In genomic region chr13:114152285-114152645, GRCh38 we compare ENCODE assay signal across 21 cellular contexts. TPM values are rescaled to one million over a fixed set of nuclear protein-coding genes. Genes with fewer than 3 reads are reported as not detected.
DNase-seq lines count a peak whose midpoint lies in the region; ATAC-seq and TF ChIP-seq lines count a peak whose summit lies in the region.
"Had no signal": no experiment of that assay in that cellular context is flagged by ENCODE, and none has a peak within 500 bp of the region (broad histone marks: within the 10 kb centered on the region; RNA-seq: fewer than 3 reads in every experiment).

No MANE protein-coding gene starts in this region.

- ATAC-seq in CD4-positive, alpha-beta T cell (ENCODE audit: poor library complexity) = no peak
- no peak for ATAC-seq in activated naive CD8-positive, alpha-beta T cell treated with anti-CD3 and anti-CD28 coated beads, Interleukin-2, amount 10 ng/mL, durations not matched to agents 7 days and 5 days (ENCODE audit: low read depth)
- no peak for ATAC-seq in HG03095 (IDR thresholded peaks at IDR 0.05; ENCODE audit: unreplicated experiment)

- H3K4me2 ChIP-seq in BLaER1 treated with 17β-estradiol and CSF1 and Interleukin-3, amounts not matched to agents 10 nM and 100 nM = peak overlapping the region; percentile 63 to 97 (median 86); a peak in 20 of 22 replicates

- no peaks in the 10 kb centered on the region for H3K36me3 ChIP-seq in BLaER1 treated with 17β-estradiol and CSF1 and Interleukin-3, amounts not matched to agents 10 nM and 100 nM
- no peaks in the 10 kb centered on the region for H3K36me3 ChIP-seq in mucosa of rectum (ENCODE audit: control insufficient read depth in 2 of 2, insufficient read depth in 2 of 2, low read length in 2 of 2)
- no peaks in the 10 kb centered on the region for H3K36me3 ChIP-seq in sigmoid colon
- H3K36me3 ChIP-seq: heart right ventricle, tibial artery had no signal

- 0 out of 22 replicates have a peak, but pooled peaks cover 0 to 6% (median 0%) of the 10 kb centered on the region in 11 experiments for H3K9me3 ChIP-seq in BLaER1 treated with 17β-estradiol and CSF1 and Interleukin-3, amounts not matched to agents 10 nM and 100 nM (replicated peaks in 1 of 11)
- H3K9me3 ChIP-seq in CD4-positive, alpha-beta T cell (ENCODE audit: control insufficient read depth, low read length) = no peaks in the 10 kb centered on the region
- H3K9me3 ChIP-seq in mucosa of rectum (ENCODE audit: control insufficient read depth in 2 of 2, low read length in 2 of 2) = no peaks in the 10 kb centered on the region
- no peaks in the 10 kb centered on the region for H3K9me3 ChIP-seq in sigmoid colon
- H3K9me3 ChIP-seq: Caco-2, heart right ventricle, tibial artery had no signal

- intact Hi-C loops in CD4-positive, alpha-beta T cell (cut with DNase I, micrococcal nuclease) = no loop called here
- intact Hi-C loops in sigmoid colon (cut with DNase I) = no loop called here

- H3K4me3 ChIP-seq in BLaER1 treated with 17β-estradiol and CSF1 and Interleukin-3, amounts not matched to agents 10 nM and 100 nM = no peak overlapping the region
- H3K4me3 ChIP-seq in mucosa of rectum (ENCODE audit: low read length in 2 of 2) (peak overlapping the region in 1 of 2 donors; percentile 33), sigmoid colon (no peak overlapping the region)
- H3K4me3 ChIP-seq: heart right ventricle, K562, tibial artery had no signal

- peaks cover 67 to 83% (median 78%) of the 10 kb centered on the region in 10 experiments for H3K4me1 ChIP-seq in BLaER1 treated with 17β-estradiol and CSF1 and Interleukin-3, amounts not matched to agents 10 nM and 100 nM
- peaks cover 18% of the 10 kb centered on the region in 2 donors for H3K4me1 ChIP-seq in mucosa of rectum (ENCODE audit: control insufficient read depth in 2 of 2, insufficient read depth in 2 of 2, low read length in 2 of 2)
- no peaks in the 10 kb centered on the region for H3K4me1 ChIP-seq in sigmoid colon
- H3K4me1 ChIP-seq: Caco-2 had no signal

- peak overlapping the region in 6 of 11 experiments; percentile 69 to 84 (median 79); a peak in 8 of 22 replicates for H3K27ac ChIP-seq in BLaER1 treated with 17β-estradiol and CSF1 and Interleukin-3, amounts not matched to agents 10 nM and 100 nM
- H3K27ac ChIP-seq in CD4-positive, alpha-beta T cell (ENCODE audit: low read depth, low read length) = peak overlapping the region; percentile 49
- H3K27ac ChIP-seq in mucosa of rectum (ENCODE audit: low read depth in 2 of 2, low read length in 2 of 2) (peak overlapping the region; percentile 78 to 92), sigmoid colon (no peak overlapping the region)

- H3K4me3 Mint-ChIP-seq in CD4-positive, alpha-beta T cell = peak overlapping the region; percentile 81
- no peak overlapping the region for H3K4me3 Mint-ChIP-seq in activated naive CD8-positive, alpha-beta T cell treated with anti-CD3 and anti-CD28 coated beads, Interleukin-2, amount 10 ng/mL, durations not matched to agents 7 days and 5 days

- no peak for TF ChIP-seq EP300 in sigmoid colon (IDR thresholded peaks at IDR 0.05)

- no peak for DNase-seq in CD4-positive, alpha-beta T cell
- no peak for DNase-seq in activated naive CD8-positive, alpha-beta T cell treated with anti-CD3 and anti-CD28 coated beads, Interleukin-2, amount 10 ng/mL, durations not matched to agents 7 days and 5 days
- DNase-seq in dedifferentiated amniotic fluid mesenchymal stem cell (ENCODE audit: extremely low spot score) (no peak), sigmoid colon (no peak)
- DNase-seq: activated CD4-positive, CD25-positive, alpha-beta regulatory T cell treated with anti-CD3 and anti-CD28 coated beads, Interleukin-2, amount 50 U/mL, for 72 hours; Caco-2; heart right ventricle; MM.1S; occipital lobe; Right ventricle myocardium superior; tibial artery had no signal

- peaks cover 16% of the 10 kb centered on the region for H3K36me3 Mint-ChIP-seq in CD4-positive, alpha-beta T cell (ENCODE audit: low read depth)
- peaks cover 4% of the 10 kb centered on the region for H3K36me3 Mint-ChIP-seq in activated naive CD8-positive, alpha-beta T cell treated with anti-CD3 and anti-CD28 coated beads, Interleukin-2, amount 10 ng/mL, durations not matched to agents 7 days and 5 days

- peak overlapping the region; percentile 95 for H3K27ac Mint-ChIP-seq in CD4-positive, alpha-beta T cell
- H3K27ac Mint-ChIP-seq in activated naive CD8-positive, alpha-beta T cell treated with anti-CD3 and anti-CD28 coated beads, Interleukin-2, amount 10 ng/mL, durations not matched to agents 7 days and 5 days = peak overlapping the region; percentile 52

- no peaks in the 10 kb centered on the region for H4K20me1 ChIP-seq in BLaER1 treated with 17β-estradiol and CSF1 and Interleukin-3, amounts not matched to agents 10 nM and 100 nM

- TF ChIP-seq POLR2A in sigmoid colon (IDR thresholded peaks at IDR 0.05) = no peak

- CTCF ChIA-PET in CD4-positive, alpha-beta T cell (lab: Charles Lee) = interaction anchor here (1.3 to 1.8 kb wide), 2 partner anchors 9 to 41 kb away, joined by 3 to 9 read pairs; no protein-coding TSS in a partner anchor

- H3K9me3 Mint-ChIP-seq in CD4-positive, alpha-beta T cell = no peaks in the 10 kb centered on the region
- peaks cover 3% of the 10 kb centered on the region for H3K9me3 Mint-ChIP-seq in activated naive CD8-positive, alpha-beta T cell treated with anti-CD3 and anti-CD28 coated beads, Interleukin-2, amount 10 ng/mL, durations not matched to agents 7 days and 5 days

- no peak for TF ChIP-seq CTCF in CD4-positive, alpha-beta T cell (IDR thresholded peaks at IDR 0.05)
- TF ChIP-seq CTCF in sigmoid colon (IDR thresholded peaks at IDR 0.05) = no peak

- H3K27me3 ChIP-seq in BLaER1 treated with 17β-estradiol and CSF1 and Interleukin-3, amounts not matched to agents 10 nM and 100 nM = no peaks in the 10 kb centered on the region; a peak in 1 of 22 replicates
- H3K27me3 ChIP-seq in CD4-positive, alpha-beta T cell (ENCODE audit: control insufficient read depth, insufficient read depth, low read length) = no peaks in the 10 kb centered on the region
- H3K27me3 ChIP-seq in mucosa of rectum (ENCODE audit: control insufficient read depth in 2 of 2, insufficient read depth in 2 of 2, low read length in 2 of 2) (no peaks in the 10 kb centered on the region), sigmoid colon (no peaks in the 10 kb centered on the region)
- H3K27me3 ChIP-seq: heart right ventricle, tibial artery had no signal

- H3K27me3 Mint-ChIP-seq in CD4-positive, alpha-beta T cell = no peaks in the 10 kb centered on the region
- H3K27me3 Mint-ChIP-seq in activated naive CD8-positive, alpha-beta T cell treated with anti-CD3 and anti-CD28 coated beads, Interleukin-2, amount 10 ng/mL, durations not matched to agents 7 days and 5 days = peaks cover 16% of the 10 kb centered on the region

- POLR2A ChIA-PET in CD4-positive, alpha-beta T cell (lab: Charles Lee) = interaction anchor here (0.8 to 3.4 kb wide), 9 partner anchors 9 to 74 kb away, joined by 3 to 24 read pairs (median 9); no protein-coding TSS in a partner anchor
- POLR2A ChIA-PET in activated naive CD8-positive, alpha-beta T cell treated with anti-CD3 and anti-CD28 coated beads, Interleukin-2, amount 10 ng/mL, durations not matched to agents 7 days and 5 days (lab: Charles Lee) = interaction anchor here (1.6 kb wide), 1 partner anchor 12 kb away, joined by 4 read pairs; no protein-coding TSS in a partner anchor

- peak overlapping the region in 1 of 11 experiments; percentile 35; a peak in 3 of 22 replicates for H3K9ac ChIP-seq in BLaER1 treated with 17β-estradiol and CSF1 and Interleukin-3, amounts not matched to agents 10 nM and 100 nM
- peak overlapping the region in 1 of 2 donors; percentile 47 for H3K9ac ChIP-seq in mucosa of rectum (ENCODE audit: low read depth in 1 of 2, low read length in 2 of 2)

- peaks cover 82% of the 10 kb centered on the region for H3K4me1 Mint-ChIP-seq in CD4-positive, alpha-beta T cell (ENCODE audit: low read depth)
- H3K4me1 Mint-ChIP-seq in activated naive CD8-positive, alpha-beta T cell treated with anti-CD3 and anti-CD28 coated beads, Interleukin-2, amount 10 ng/mL, durations not matched to agents 7 days and 5 days = peaks cover 42% of the 10 kb centered on the region

- 87 to 95% methylated on average over 7 of the region's 7 CpGs for WGBS in sigmoid colon, 2 donors

RNA-seq across cellular contexts. Expression of gene RASA3, which starts 19.8 kb away (rescaled TPM):
- total RNA-seq in CD4-positive, alpha-beta T cell = 100 to 1,000 TPM; 181 to 184 TPM
- 10 to 100 TPM; 65.6 to 73.9 TPM for total RNA-seq in activated naive CD8-positive, alpha-beta T cell treated with anti-CD3 and anti-CD28 coated beads, Interleukin-2, amount 10 ng/mL, durations not matched to agents 7 days and 5 days
- total RNA-seq in sigmoid colon = 10 to 100 TPM; 15.0 to 22.4 (median 17.8) TPM
- polyA plus RNA-seq in sigmoid colon = 10 to 100 TPM in 1 of 3 donors, 1 to 10 TPM in 2; 4.2 to 16.9 (median 5.4) TPM

RNA-seq across cellular contexts. Expression of gene CFAP97D2, which starts 26.8 kb away (rescaled TPM):
- total RNA-seq in CD4-positive, alpha-beta T cell = under 1 TPM; 0.47 to 0.52 TPM
- under 1 TPM in 1 of 2 experiments, not detected in 1; 0.22 TPM for total RNA-seq in activated naive CD8-positive, alpha-beta T cell treated with anti-CD3 and anti-CD28 coated beads, Interleukin-2, amount 10 ng/mL, durations not matched to agents 7 days and 5 days
- not detected for total RNA-seq in sigmoid colon
- under 1 TPM in 1 of 3 donors, not detected in 2; 0.04 TPM for polyA plus RNA-seq in sigmoid colon
- total RNA-seq: Caco-2, Daoy, epithelial cell of proximal tubule, fibroblast of villous mesenchyme, heart right ventricle, HT-29, K562, lower leg skin, occipital lobe, renal cortical epithelial cell, Right ventricle myocardium superior had no signal
- polyA plus RNA-seq: heart right ventricle, K562 had no signal

Comparison
In these comparisons a context has a peak if more than half of its experiments do, and no peak if none do; other contexts are left out.
1. H3K27ac ChIP-seq: peak in BLaER1 treated with 17β-estradiol and CSF1 and Interleukin-3, amounts not matched to agents 10 nM and 100 nM (6 of 11), CD4-positive, alpha-beta T cell (single experiment) and mucosa of rectum (2 of 2); none in sigmoid colon (0 of 4).